8 cellular contexts compared by ENCODE assay signal in genomic region chr19:40191836-40192646, GRCh38. TPM values are rescaled to one million over a fixed set of nuclear protein-coding genes. Genes with fewer than 3 reads are reported as not detected.
DNase-seq lines count a peak whose midpoint lies in the region; ATAC-seq and TF ChIP-seq lines count a peak whose summit lies in the region.

No MANE protein-coding gene starts in this region.

- peak overlapping the region; percentile 95 for H3K27ac ChIP-seq in left ventricle myocardium inferior (replicated peaks)

- H3K36me3 Mint-ChIP-seq in activated T-helper 17 cell treated with anti-CD3 and anti-CD28 coated beads, Interleukin-2, amount 50 U/mL, for 72 hours (ENCODE audit: low read depth): no peaks in the 10 kb centered on the region

- H3K9me3 Mint-ChIP-seq in activated T-helper 17 cell treated with anti-CD3 and anti-CD28 coated beads, Interleukin-2, amount 50 U/mL, for 72 hours: no peaks in the 10 kb centered on the region

- DNase-seq in COLO668 (lab: John Stamatoyannopoulos, UW; ENCODE audit: unreplicated experiment): peak; percentile 19
- peak; percentile 39 for DNase-seq in M059J (ENCODE audit: low read depth)
- no peak for DNase-seq in left ventricle myocardium inferior
- DNase-seq in retina: peak; percentile 70
- no peak for DNase-seq in H4 (ENCODE audit: low spot score)

- TF ChIP-seq CTCF in left ventricle myocardium inferior (IDR thresholded peaks at IDR 0.05; ENCODE audit: borderline replicate concordance): no peak

- H3K4me1 Mint-ChIP-seq in activated T-helper 17 cell treated with anti-CD3 and anti-CD28 coated beads, Interleukin-2, amount 50 U/mL, for 72 hours: peaks cover 15% of the 10 kb centered on the region

- H3K9me3 ChIP-seq in left ventricle myocardium inferior (replicated peaks): no peaks in the 10 kb centered on the region

- H3K4me3 ChIP-seq in left ventricle myocardium inferior: peak overlapping the region; percentile 96

- peaks cover 31% of the 10 kb centered on the region for H3K4me1 ChIP-seq in left ventricle myocardium inferior

- H3K27ac Mint-ChIP-seq in activated T-helper 17 cell treated with anti-CD3 and anti-CD28 coated beads, Interleukin-2, amount 50 U/mL, for 72 hours: no peak overlapping the region

- H3K36me3 ChIP-seq in left ventricle myocardium inferior: no peaks in the 10 kb centered on the region

- intact Hi-C loops in left ventricle myocardium inferior (cut with micrococcal nuclease): no loop called here

- H3K27me3 Mint-ChIP-seq in activated T-helper 17 cell treated with anti-CD3 and anti-CD28 coated beads, Interleukin-2, amount 50 U/mL, for 72 hours: no peaks in the 10 kb centered on the region

- no peaks in the 10 kb centered on the region for H3K27me3 ChIP-seq in left ventricle myocardium inferior (ENCODE audit: low read depth)

- ATAC-seq in GM19452 (IDR thresholded peaks at IDR 0.05; ENCODE audit: unreplicated experiment) (peak; percentile 11), HG02852 (IDR thresholded peaks at IDR 0.05; ENCODE audit: unreplicated experiment) (no peak)
- peak; percentile 8 for ATAC-seq in activated T-helper 17 cell treated with anti-CD3 and anti-CD28 coated beads, Interleukin-2, amount 50 U/mL, for 72 hours (replicated peaks)

- H3K4me3 Mint-ChIP-seq in activated T-helper 17 cell treated with anti-CD3 and anti-CD28 coated beads, Interleukin-2, amount 50 U/mL, for 72 hours: peak overlapping the region; percentile 55

RNA-seq across cellular contexts. Expression of gene MAP3K10, which starts 0.8 kb away (rescaled TPM):
- 5.0 and 13.4 TPM in 2 replicates for total RNA-seq in M059J (2014; rRNA removed; shearing (Covaris generic))
- total RNA-seq in activated T-helper 17 cell treated with anti-CD3 and anti-CD28 coated beads, Interleukin-2, amount 50 U/mL, for 72 hours: 10 to 100 TPM; 11.1 to 12.9 TPM
- 17.1 TPM for total RNA-seq in left ventricle myocardium inferior
- total RNA-seq in H4 (2014; rRNA removed; shearing (Covaris generic)): 1.3 and 4.3 TPM in 2 replicates

RNA-seq across cellular contexts. Expression of gene TTC9B, which starts 26.1 kb away (rescaled TPM):
- total RNA-seq in M059J (2014; rRNA removed; shearing (Covaris generic)): not detected in 2 replicates
- 1 to 10 TPM in 1 of 2 donors, not detected in 1; 1.1 TPM for total RNA-seq in activated T-helper 17 cell treated with anti-CD3 and anti-CD28 coated beads, Interleukin-2, amount 50 U/mL, for 72 hours
- not detected for total RNA-seq in left ventricle myocardium inferior
- not detected in 2 replicates for total RNA-seq in H4 (2014; rRNA removed; shearing (Covaris generic))

RNA-seq across cellular contexts. Expression of gene CCNP, which starts 34.4 kb away (rescaled TPM):
- not detected in 2 replicates for total RNA-seq in M059J (2014; rRNA removed; shearing (Covaris generic))
- under 1 TPM; 0.28 to 0.48 TPM for total RNA-seq in activated T-helper 17 cell treated with anti-CD3 and anti-CD28 coated beads, Interleukin-2, amount 50 U/mL, for 72 hours
- total RNA-seq in left ventricle myocardium inferior: 0.30 TPM
- not detected in 2 replicates for total RNA-seq in H4 (2014; rRNA removed; shearing (Covaris generic))

Comparison
In these comparisons a context has a peak if more than half of its experiments do, and no peak if none do; other contexts are left out.
1. DNase-seq: peak in COLO668 (single experiment), M059J (single experiment) and retina (single experiment); none in left ventricle myocardium inferior (single experiment) and H4 (single experiment).